18 cellular contexts compared by ENCODE assay signal in the genomic region with DNA sequence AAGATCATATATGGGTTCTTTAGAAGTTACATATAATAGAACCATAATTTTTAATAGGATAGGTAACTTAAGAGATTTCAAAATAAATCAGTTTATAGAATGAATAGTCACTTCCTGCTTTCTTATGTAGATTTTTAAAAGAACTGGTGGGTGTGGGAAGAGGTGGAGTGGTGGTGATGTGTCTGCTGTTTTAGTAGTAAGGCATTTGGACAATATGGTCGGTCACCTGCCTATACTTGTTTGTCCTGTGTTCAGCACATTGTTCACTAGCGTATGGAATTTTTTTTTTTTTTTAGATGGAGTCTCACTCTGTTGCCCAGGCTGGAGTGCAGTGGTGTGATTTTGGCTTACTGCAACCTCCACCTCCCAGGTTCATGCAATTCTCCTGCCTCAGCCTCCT. TPM values are rescaled to one million over a fixed set of nuclear protein-coding genes. Genes with fewer than 3 reads are reported as not detected.
A peak's percentile ranks its signal among the peaks of the same experiment; 100 is the strongest.
DNase-seq lines count a peak whose midpoint lies in the region; ATAC-seq, FAIRE-seq and TF ChIP-seq lines count a peak whose summit lies in the region.
"Had no signal": no experiment of that assay in that cellular context is flagged by ENCODE, and none has a peak within 500 bp of the region (broad histone marks: within the 10 kb centered on the region; RNA-seq: fewer than 3 reads in every experiment).

No MANE protein-coding gene starts in this region.

- ATAC-seq in foreskin keratinocyte, result peak; percentile 89
- ATAC-seq: A549; CD8-positive, alpha-beta T cell; GM23338 had no signal

- no peaks in the 10 kb centered on the region for H3K27me3 Mint-ChIP-seq in MCF 10A (ENCODE audit: insufficient read depth, unreplicated experiment)

- TF ChIP-seq POLR2A in breast epithelium (IDR thresholded peaks at IDR 0.05), result no peak

- no peaks in the 10 kb centered on the region for H3K27me3 ChIP-seq in breast epithelium
- H3K27me3 ChIP-seq in bronchial epithelial cell (ENCODE audit: control insufficient read depth, insufficient read depth, low read length), result no peaks in the 10 kb centered on the region
- no peaks in the 10 kb centered on the region for H3K27me3 ChIP-seq in foreskin keratinocyte
- H3K27me3 ChIP-seq: BLaER1 had no signal

- intact Hi-C loops in MCF 10A (cut with micrococcal nuclease) (loop anchor here (10.0 kb wide), 1 partner anchor 559 kb away; the partner anchor contains the start of gene CCDC83), breast epithelium (cut with DNase I; ENCODE audit: low total_unique reads) (no loop called here)

- BruUV-seq in MCF 10A (replicated peaks; lab: Mats Ljungman, UMichigan), result no TSS peak

- no peak overlapping the region for H3K4me3 Mint-ChIP-seq in MCF 10A (ENCODE audit: unreplicated experiment)
- H3K4me3 Mint-ChIP-seq: CD14-positive monocyte; CD8-positive, alpha-beta T cell; GM23338 had no signal

- TF ChIP-seq CTCF in MCF 10A (IDR thresholded peaks at IDR 0.05; ENCODE audit: unreplicated experiment), result no peak
- TF ChIP-seq CTCF in breast epithelium (IDR thresholded peaks at IDR 0.05), result no peak
- TF ChIP-seq CTCF in bronchial epithelial cell (IDR thresholded peaks at IDR 0.05; ENCODE audit: insufficient read depth, low read length, severe bottlenecking), result no peak
- TF ChIP-seq CTCF in foreskin keratinocyte (conservative IDR thresholded peaks at IDR 0.05), result no peak

- H3K4me3 ChIP-seq in breast epithelium (no peak overlapping the region), bronchial epithelial cell (ENCODE audit: low read depth, low read length) (no peak overlapping the region)
- H3K4me3 ChIP-seq: A549, BLaER1, GM23338 had no signal

- H3K27ac Mint-ChIP-seq in MCF 10A (ENCODE audit: low read depth, unreplicated experiment), result no peak overlapping the region
- H3K27ac Mint-ChIP-seq: CD14-positive monocyte; CD8-positive, alpha-beta T cell; GM23338 had no signal

- H3K36me3 Mint-ChIP-seq in MCF 10A (ENCODE audit: insufficient read depth, unreplicated experiment), result no peaks in the 10 kb centered on the region
- H3K36me3 Mint-ChIP-seq: CD14-positive monocyte had no signal

- H3K4me1 Mint-ChIP-seq in MCF 10A (ENCODE audit: insufficient read depth, unreplicated experiment), result no peaks in the 10 kb centered on the region

- FAIRE-seq in bronchial epithelial cell (lab: Jason Lieb, UNC), result no peak
- FAIRE-seq: A549, H54 had no signal

- POLR2A ChIA-PET in MCF 10A (lab: Yijun Ruan, JAX), result interaction anchor here (0.6 to 1.0 kb wide), 2 partner anchors 35 to 277 kb away, joined by 3 read pairs; no protein-coding TSS in a partner anchor

- H3K4me1 ChIP-seq in breast epithelium (no peaks in the 10 kb centered on the region), foreskin keratinocyte (peaks cover 11% of the 10 kb centered on the region)
- H3K4me1 ChIP-seq: A549 had no signal

- H3K9me3 ChIP-seq in breast epithelium, result no peaks in the 10 kb centered on the region
- H3K9me3 ChIP-seq: A549, BLaER1 had no signal

- H3K9me3 Mint-ChIP-seq in MCF 10A (ENCODE audit: unreplicated experiment), result no peaks in the 10 kb centered on the region
- H3K9me3 Mint-ChIP-seq: CD8-positive, alpha-beta T cell; GM23338 had no signal

- peak; percentile 8 for DNase-seq in MCF 10A (ENCODE audit: unreplicated experiment)
- DNase-seq in breast epithelium (ENCODE audit: low spot score in 2 of 2), result no peak
- DNase-seq in bronchial epithelial cell (ENCODE audit: low read depth), result peak; percentile 96
- DNase-seq in foreskin keratinocyte, result peak; percentile 78 to 88
- DNase-seq in iPS-NIHi11 (ENCODE audit: low spot score), result no peak
- no peak for DNase-seq in NCI-H1436 (lab: John Stamatoyannopoulos, UW)
- DNase-seq in NCI-H2107 (lab: John Stamatoyannopoulos, UW), result no peak
- DNase-seq: Calu3; CD8-positive, alpha-beta T cell; DMS79 treated with DMSO at 0.1 percent for 48 hours; GF-D8; HCEC 1CT had no signal

- CTCF ChIA-PET in MCF 10A (lab: Yijun Ruan, JAX), result interaction anchor here (0.6 to 3.9 kb wide), 4 partner anchors 53 to 171 kb away, joined by 3 to 22 read pairs (median 3); no protein-coding TSS in a partner anchor

- H3K27ac ChIP-seq in breast epithelium (no peak overlapping the region), foreskin keratinocyte (peak overlapping the region; percentile 79)
- H3K27ac ChIP-seq: 22Rv1, A549, BLaER1 had no signal

- H3K36me3 ChIP-seq in breast epithelium (no peaks in the 10 kb centered on the region), bronchial epithelial cell (ENCODE audit: control insufficient read depth, insufficient read depth, low read length) (no peaks in the 10 kb centered on the region)
- H3K36me3 ChIP-seq: BLaER1 had no signal

RNA-seq across cellular contexts. Expression of gene CCDC81, which starts 39.3 kb away (rescaled TPM):
- total RNA-seq in MCF 10A (2022) (0.47 and 1.7 TPM in 2 replicates), breast epithelium (1 to 10 TPM in 2 of 3 donors, under 1 TPM in 1; 0.96 to 1.3 (median 1.2) TPM), bronchial epithelial cell (0.53 and 0.64 TPM in 2 replicates), foreskin keratinocyte (0.14 and 0.17 TPM in 2 replicates)
- 0.16 and 0.19 TPM in 2 replicates for polyA plus RNA-seq in foreskin keratinocyte

Comparison
In these comparisons a context has a peak if more than half of its experiments do, and no peak if none do; other contexts are left out.
1. DNase-seq: peak in MCF 10A (single experiment), bronchial epithelial cell (single experiment) and foreskin keratinocyte (2 of 2); none in breast epithelium (0 of 2), iPS-NIHi11 (single experiment), NCI-H1436 (single experiment) and NCI-H2107 (single experiment).